11 cellular contexts compared by ENCODE assay signal in the genomic region with DNA sequence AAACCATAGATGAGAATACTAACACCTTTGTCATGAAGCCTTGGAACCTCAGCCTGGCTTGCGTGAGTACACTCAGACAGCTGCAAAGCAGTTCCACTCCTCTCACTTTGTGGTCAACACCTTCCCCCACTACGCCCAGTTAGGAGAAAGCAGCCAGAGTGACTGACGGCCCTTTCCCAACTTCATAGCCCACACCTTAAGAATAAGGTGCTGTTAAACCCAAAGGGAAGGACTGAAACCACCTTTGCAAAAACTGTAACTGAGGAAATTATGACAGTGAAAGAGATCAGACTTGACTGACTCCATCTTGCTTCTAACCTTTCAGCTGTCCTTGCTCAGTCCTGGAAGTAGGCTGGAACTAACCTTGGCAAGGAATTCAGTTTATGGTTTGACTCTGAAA. TPM values are rescaled to one million over a fixed set of nuclear protein-coding genes. Genes with fewer than 3 reads are reported as not detected.
A peak's percentile ranks its signal among the peaks of the same experiment; 100 is the strongest.
DNase-seq lines count a peak whose midpoint lies in the region; ATAC-seq and TF ChIP-seq lines count a peak whose summit lies in the region.
"Had no signal": no experiment of that assay in that cellular context is flagged by ENCODE, and none has a peak within 500 bp of the region (broad histone marks: within the 10 kb centered on the region; RNA-seq: fewer than 3 reads in every experiment).

No MANE protein-coding gene starts in this region.

- no peaks in the 10 kb centered on the region for H3K27me3 ChIP-seq in esophagus muscularis mucosa
- H3K27me3 ChIP-seq: breast epithelium, sigmoid colon had no signal

- H3K36me3 Mint-ChIP-seq in activated T-cell treated with anti-CD3 and anti-CD28 coated beads, Interleukin-2, amount 50 U/mL, for 72 hours (ENCODE audit: insufficient read depth in 2 of 2) = peaks cover 12 to 32% of the 10 kb centered on the region in 2 donors

- intact Hi-C loops in esophagus muscularis mucosa (cut with DNase I) = no loop called here

- H3K4me1 ChIP-seq in esophagus muscularis mucosa = peaks cover 44 to 64% (median 57%) of the 10 kb centered on the region in 4 donors

- 82% methylated on average over 3 of the region's 3 CpGs for WGBS in esophagus muscularis mucosa

- H3K4me3 Mint-ChIP-seq in activated T-cell treated with anti-CD3 and anti-CD28 coated beads, Interleukin-2, amount 50 U/mL, for 72 hours = peak overlapping the region; percentile 4 to 64

- H3K27ac ChIP-seq in esophagus muscularis mucosa (replicated peaks in 1 of 4) = no peak overlapping the region
- H3K27ac ChIP-seq: breast epithelium, sigmoid colon, SK-N-MC had no signal

- no peaks in the 10 kb centered on the region for H3K36me3 ChIP-seq in esophagus muscularis mucosa
- H3K36me3 ChIP-seq: breast epithelium, sigmoid colon had no signal

- no peak for TF ChIP-seq POLR2A in esophagus muscularis mucosa (IDR thresholded peaks at IDR 0.05; ENCODE audit: low read depth)

- TF ChIP-seq CTCF in esophagus muscularis mucosa (IDR thresholded peaks at IDR 0.05) = no peak

- H3K4me3 ChIP-seq in esophagus muscularis mucosa = no peak overlapping the region
- H3K4me3 ChIP-seq: breast epithelium, sigmoid colon, SK-N-MC had no signal

- H3K9me3 ChIP-seq in esophagus muscularis mucosa = no peaks in the 10 kb centered on the region

- DNase-seq in activated T-cell treated with anti-CD3 and anti-CD28 coated beads for 48 hours (ENCODE audit: low read depth) (peak; percentile 46), H4 (ENCODE audit: low spot score) (no peak), SHP77 treated with DMSO at 0.1 percent for 48 hours (lab: John Stamatoyannopoulos, UW) (no peak), esophagus muscularis mucosa (ENCODE audit: extremely low spot score) (no peak)
- no peak for DNase-seq in activated T-cell treated with anti-CD3 and anti-CD28 coated beads, Interleukin-2, amount 50 U/mL, for 1 hour
- DNase-seq in activated T-cell treated with anti-CD3 and anti-CD28 coated beads, Interleukin-2, amount 50 U/mL, for 72 hours = peak; percentile 41 to 58
- peak; percentile 20 for DNase-seq in stimulated activated CD8-positive, alpha-beta memory T cell treated with anti-CD3 and anti-CD28 coated beads, Interleukin-12 subunit alpha, Interleukin-12 subunit beta, amount 100 ng/mL, for 4 hours (ENCODE audit: low read depth)
- DNase-seq: sigmoid colon had no signal

- H3K27me3 Mint-ChIP-seq in activated T-cell treated with anti-CD3 and anti-CD28 coated beads, Interleukin-2, amount 50 U/mL, for 72 hours (ENCODE audit: low read depth) = no peaks in the 10 kb centered on the region

- H3K27ac Mint-ChIP-seq in activated T-cell treated with anti-CD3 and anti-CD28 coated beads, Interleukin-2, amount 50 U/mL, for 72 hours = peak overlapping the region; percentile 74

- peaks cover 7 to 9% of the 10 kb centered on the region in 2 donors for H3K9me3 Mint-ChIP-seq in activated T-cell treated with anti-CD3 and anti-CD28 coated beads, Interleukin-2, amount 50 U/mL, for 72 hours

- peak; percentile 82 for ATAC-seq in HG02885 (IDR thresholded peaks at IDR 0.05; ENCODE audit: poor library complexity, unreplicated experiment)
- peak; percentile 93 to 94 for ATAC-seq in activated T-cell treated with anti-CD3 and anti-CD28 coated beads, Interleukin-2, amount 50 U/mL, for 72 hours (replicated peaks in 1 of 2)

- no peak for TF ChIP-seq EP300 in esophagus muscularis mucosa (IDR thresholded peaks at IDR 0.05)

- peaks cover 38% of the 10 kb centered on the region for H3K4me1 Mint-ChIP-seq in activated T-cell treated with anti-CD3 and anti-CD28 coated beads, Interleukin-2, amount 50 U/mL, for 72 hours (ENCODE audit: low read depth)

RNA-seq across cellular contexts. Expression of gene N4BP1, which starts 13.7 kb away (rescaled TPM):
- 10 to 100 TPM; 59.0 to 60.7 TPM for total RNA-seq in activated T-cell treated with anti-CD3 and anti-CD28 coated beads, Interleukin-2, amount 50 U/mL, for 72 hours
- total RNA-seq in H4 (2014; rRNA removed; shearing (Covaris generic)) = 8.3 and 15.7 TPM in 2 replicates
- total RNA-seq in esophagus muscularis mucosa = 10 to 100 TPM; 18.3 to 25.9 (median 20.0) TPM

Comparison
In these comparisons a context has a peak if more than half of its experiments do, and no peak if none do; other contexts are left out.
1. DNase-seq: peak in activated T-cell treated with anti-CD3 and anti-CD28 coated beads for 48 hours (single experiment), activated T-cell treated with anti-CD3 and anti-CD28 coated beads, Interleukin-2, amount 50 U/mL, for 72 hours (2 of 2) and stimulated activated CD8-positive, alpha-beta memory T cell treated with anti-CD3 and anti-CD28 coated beads, Interleukin-12 subunit alpha, Interleukin-12 subunit beta, amount 100 ng/mL, for 4 hours (single experiment); none in activated T-cell treated with anti-CD3 and anti-CD28 coated beads, Interleukin-2, amount 50 U/mL, for 1 hour (single experiment), H4 (single experiment), SHP77 treated with DMSO at 0.1 percent for 48 hours (single experiment) and esophagus muscularis mucosa (single experiment).